Comparison of ENCODE assay signal across 9 cellular contexts in the genomic region with DNA sequence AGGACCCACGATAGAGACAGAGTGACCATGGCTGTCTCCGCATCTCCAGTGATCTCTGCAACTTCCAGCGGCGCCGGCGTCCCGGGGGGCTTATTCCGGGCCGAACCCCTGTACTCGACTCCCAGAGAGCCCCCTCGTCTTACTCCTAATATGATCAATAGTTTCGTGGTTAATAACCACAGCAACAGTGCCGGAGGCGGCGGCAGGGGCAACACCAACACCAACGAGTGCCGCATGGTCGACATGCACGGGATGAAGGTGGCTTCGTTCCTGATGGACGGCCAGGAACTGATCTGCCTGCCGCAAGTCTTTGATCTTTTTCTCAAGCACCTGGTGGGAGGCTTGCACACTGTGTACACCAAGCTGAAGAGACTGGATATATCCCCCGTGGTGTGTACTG. TPM values are rescaled to one million over a fixed set of nuclear protein-coding genes. Genes with fewer than 3 reads are reported as not detected.
DNase-seq lines count a peak whose midpoint lies in the region; ATAC-seq and TF ChIP-seq lines count a peak whose summit lies in the region.
"Had no signal": no experiment of that assay in that cellular context is flagged by ENCODE, and none has a peak within 500 bp of the region (broad histone marks: within the 10 kb centered on the region; RNA-seq: fewer than 3 reads in every experiment).

No MANE protein-coding gene starts in this region.

- H3K27me3 ChIP-seq in stomach smooth muscle (ENCODE audit: control insufficient read depth in 1 of 2, insufficient read depth in 2 of 2, low read length in 2 of 2) = peaks cover 7 to 16% of the 10 kb centered on the region in 2 donors

- peaks cover 1% of the 10 kb centered on the region for H3K4me1 Mint-ChIP-seq in T-helper 1 cell treated with Interleukin-12 subunit alpha and Interleukin-12 subunit beta and Interleukin-4 antibody, amounts not matched to agents 30 μg/mL and 1 μg/mL, for 36 hours (ENCODE audit: low read depth)
- H3K4me1 Mint-ChIP-seq in activated CD8-positive, alpha-beta T cell treated with anti-CD3 and anti-CD28 coated beads for 36 hours (ENCODE audit: low read depth) = peaks cover 8% of the 10 kb centered on the region

- no peak for TF ChIP-seq CTCF in activated CD8-positive, alpha-beta T cell treated with anti-CD3 and anti-CD28 coated beads for 36 hours (IDR thresholded peaks at IDR 0.05)

- CTCF ChIA-PET in activated CD8-positive, alpha-beta T cell treated with anti-CD3 and anti-CD28 coated beads for 36 hours (lab: Charles Lee) = no interaction called here

- peak overlapping the region; percentile 48 to 60 for H3K4me3 ChIP-seq in stomach smooth muscle (ENCODE audit: low read length in 2 of 2)

- no peaks in the 10 kb centered on the region for H3K9me3 ChIP-seq in stomach smooth muscle (ENCODE audit: control insufficient read depth in 2 of 2, low read length in 2 of 2)

- H3K4me1 ChIP-seq in stomach smooth muscle (ENCODE audit: control insufficient read depth, insufficient read depth, low read length) = peaks cover 11% of the 10 kb centered on the region

- no peaks in the 10 kb centered on the region for H3K36me3 Mint-ChIP-seq in T-helper 1 cell treated with Interleukin-12 subunit alpha and Interleukin-12 subunit beta and Interleukin-4 antibody, amounts not matched to agents 30 μg/mL and 1 μg/mL, for 36 hours (ENCODE audit: low read depth)
- no peaks in the 10 kb centered on the region for H3K36me3 Mint-ChIP-seq in activated CD8-positive, alpha-beta T cell treated with anti-CD3 and anti-CD28 coated beads for 36 hours (ENCODE audit: low read depth)

- H3K4me3 Mint-ChIP-seq in T-helper 1 cell treated with Interleukin-12 subunit alpha and Interleukin-12 subunit beta and Interleukin-4 antibody, amounts not matched to agents 30 μg/mL and 1 μg/mL, for 36 hours = peak overlapping the region; percentile 54
- peak overlapping the region; percentile 63 for H3K4me3 Mint-ChIP-seq in activated CD8-positive, alpha-beta T cell treated with anti-CD3 and anti-CD28 coated beads for 36 hours

- no peak overlapping the region for H3K27ac Mint-ChIP-seq in T-helper 1 cell treated with Interleukin-12 subunit alpha and Interleukin-12 subunit beta and Interleukin-4 antibody, amounts not matched to agents 30 μg/mL and 1 μg/mL, for 36 hours
- no peak overlapping the region for H3K27ac Mint-ChIP-seq in activated CD8-positive, alpha-beta T cell treated with anti-CD3 and anti-CD28 coated beads for 36 hours

- H3K27me3 Mint-ChIP-seq in T-helper 1 cell treated with Interleukin-12 subunit alpha and Interleukin-12 subunit beta and Interleukin-4 antibody, amounts not matched to agents 30 μg/mL and 1 μg/mL, for 36 hours (ENCODE audit: low read depth) = peaks cover 25% of the 10 kb centered on the region
- peaks cover 23% of the 10 kb centered on the region for H3K27me3 Mint-ChIP-seq in activated CD8-positive, alpha-beta T cell treated with anti-CD3 and anti-CD28 coated beads for 36 hours

- H3K9ac ChIP-seq in stomach smooth muscle (ENCODE audit: low read length in 2 of 2) = no peak overlapping the region

- no peak for ATAC-seq in activated CD8-positive, alpha-beta T cell treated with anti-CD3 and anti-CD28 coated beads for 36 hours
- ATAC-seq in GM21576 (IDR thresholded peaks at IDR 0.05; ENCODE audit: unreplicated experiment) = no peak

- POLR2A ChIA-PET in activated CD8-positive, alpha-beta T cell treated with anti-CD3 and anti-CD28 coated beads for 36 hours (lab: Charles Lee) = no interaction called here

- intact Hi-C loops in activated CD8-positive, alpha-beta T cell treated with anti-CD3 and anti-CD28 coated beads for 36 hours (cut with micrococcal nuclease) = no loop called here

- H3K36me3 ChIP-seq in stomach smooth muscle (ENCODE audit: control insufficient read depth in 2 of 2, insufficient read depth in 2 of 2, low read length in 2 of 2) = no peaks in the 10 kb centered on the region

- H3K27ac ChIP-seq in stomach smooth muscle (ENCODE audit: low read length) = no peak overlapping the region

- no peaks in the 10 kb centered on the region for H3K9me3 Mint-ChIP-seq in T-helper 1 cell treated with Interleukin-12 subunit alpha and Interleukin-12 subunit beta and Interleukin-4 antibody, amounts not matched to agents 30 μg/mL and 1 μg/mL, for 36 hours
- H3K9me3 Mint-ChIP-seq in activated CD8-positive, alpha-beta T cell treated with anti-CD3 and anti-CD28 coated beads for 36 hours = no peaks in the 10 kb centered on the region

- DNase-seq in T-helper 1 cell (no peak), iPS-NIHi7 (ENCODE audit: extremely low spot score) (peak; percentile 18), ecto neural progenitor cell (ENCODE audit: low spot score) (no peak), SHP77 treated with DMSO at 0.1 percent for 48 hours (lab: John Stamatoyannopoulos, UW) (no peak)
- DNase-seq in activated CD8-positive, alpha-beta T cell treated with anti-CD3 and anti-CD28 coated beads for 36 hours = no peak

RNA-seq across cellular contexts. Expression of a gene that starts 0.3 kb away (rescaled TPM):
- total RNA-seq in activated CD8-positive, alpha-beta T cell treated with anti-CD3 and anti-CD28 coated beads for 36 hours = not detected
- total RNA-seq: glomerular endothelial cell had no signal
